8 cellular contexts compared by ENCODE assay signal in genomic region chr12:52032431-52032796, GRCh38. TPM values are rescaled to one million over a fixed set of nuclear protein-coding genes. Genes with fewer than 3 reads are reported as not detected.
DNase-seq lines count a peak whose midpoint lies in the region; ATAC-seq and TF ChIP-seq lines count a peak whose summit lies in the region.

No MANE protein-coding gene starts in this region.

- H3K27ac Mint-ChIP-seq in activated T-cell treated with anti-CD3 and anti-CD28 coated beads, Interleukin-2, amount 50 U/mL, for 72 hours = peak overlapping the region; percentile 82
- peak overlapping the region; percentile 52 for H3K27ac Mint-ChIP-seq in activated CD4-positive, alpha-beta memory T cell treated with anti-CD3 and anti-CD28 coated beads for 36 hours

- no peak for DNase-seq in activated T-cell treated with anti-CD3 and anti-CD28 coated beads, Interleukin-2, amount 50 U/mL, for 72 hours
- no peak for DNase-seq in activated T-cell treated with anti-CD3 and anti-CD28 coated beads for 4 hours
- peak; percentile 31 for DNase-seq in activated CD4-positive, alpha-beta memory T cell treated with anti-CD3 and anti-CD28 coated beads for 36 hours
- DNase-seq in germinal center (ENCODE audit: low spot score) = peak; percentile 30
- DNase-seq in omental fat pad (ENCODE audit: low spot score) = peak; percentile 55
- no peak for DNase-seq in AML-193 (lab: John Stamatoyannopoulos, UW)

- intact Hi-C loops in activated CD4-positive, alpha-beta memory T cell treated with anti-CD3 and anti-CD28 coated beads for 36 hours (cut with micrococcal nuclease) = no loop called here

- H3K4me1 Mint-ChIP-seq in activated T-cell treated with anti-CD3 and anti-CD28 coated beads, Interleukin-2, amount 50 U/mL, for 72 hours (ENCODE audit: low read depth) = peaks cover 38% of the 10 kb centered on the region
- peaks cover 35% of the 10 kb centered on the region for H3K4me1 Mint-ChIP-seq in activated CD4-positive, alpha-beta memory T cell treated with anti-CD3 and anti-CD28 coated beads for 36 hours (ENCODE audit: low read depth)

- POLR2A ChIA-PET in activated CD4-positive, alpha-beta memory T cell treated with anti-CD3 and anti-CD28 coated beads for 36 hours (lab: Charles Lee) = interaction anchor here (0.5 to 1.4 kb wide), 7 partner anchors 9 to 809 kb away, joined by 3 to 10 read pairs (median 4); partner anchors contain the start of genes ATG101 and NR4A1

- H3K27me3 Mint-ChIP-seq in activated T-cell treated with anti-CD3 and anti-CD28 coated beads, Interleukin-2, amount 50 U/mL, for 72 hours (ENCODE audit: low read depth) = no peaks in the 10 kb centered on the region
- H3K27me3 Mint-ChIP-seq in activated CD4-positive, alpha-beta memory T cell treated with anti-CD3 and anti-CD28 coated beads for 36 hours = no peaks in the 10 kb centered on the region

- no peaks in the 10 kb centered on the region for H3K9me3 Mint-ChIP-seq in activated T-cell treated with anti-CD3 and anti-CD28 coated beads, Interleukin-2, amount 50 U/mL, for 72 hours
- H3K9me3 Mint-ChIP-seq in activated CD4-positive, alpha-beta memory T cell treated with anti-CD3 and anti-CD28 coated beads for 36 hours = no peaks in the 10 kb centered on the region

- H3K4me3 Mint-ChIP-seq in activated T-cell treated with anti-CD3 and anti-CD28 coated beads, Interleukin-2, amount 50 U/mL, for 72 hours = peak overlapping the region; percentile 83 to 91
- peak overlapping the region; percentile 71 for H3K4me3 Mint-ChIP-seq in activated CD4-positive, alpha-beta memory T cell treated with anti-CD3 and anti-CD28 coated beads for 36 hours

- CTCF ChIA-PET in activated CD4-positive, alpha-beta memory T cell treated with anti-CD3 and anti-CD28 coated beads for 36 hours (lab: Charles Lee) = interaction anchor here (0.9 to 15.9 kb wide), 15 partner anchors 9 to 94 kb away, joined by 3 to 438 read pairs (median 6); partner anchors contain the start of genes ATG101, NR4A1 and SMIM41

- no peak for TF ChIP-seq CTCF in omental fat pad (IDR thresholded peaks at IDR 0.05)

- ATAC-seq in activated T-cell treated with anti-CD3 and anti-CD28 coated beads, Interleukin-2, amount 50 U/mL, for 72 hours (replicated peaks in 1 of 2) = no peak
- ATAC-seq in omental fat pad (ENCODE audit: low FRiP score) (peak; percentile 43), HG02981 (IDR thresholded peaks at IDR 0.05; ENCODE audit: unreplicated experiment) (no peak), GM21786 (IDR thresholded peaks at IDR 0.05; ENCODE audit: unreplicated experiment) (no peak)

- no peaks in the 10 kb centered on the region for H3K36me3 Mint-ChIP-seq in activated T-cell treated with anti-CD3 and anti-CD28 coated beads, Interleukin-2, amount 50 U/mL, for 72 hours (ENCODE audit: insufficient read depth in 2 of 2)
- no peaks in the 10 kb centered on the region for H3K36me3 Mint-ChIP-seq in activated CD4-positive, alpha-beta memory T cell treated with anti-CD3 and anti-CD28 coated beads for 36 hours

RNA-seq across cellular contexts. Expression of gene NR4A1, which starts 18.8 kb away (rescaled TPM):
- total RNA-seq in activated T-cell treated with anti-CD3 and anti-CD28 coated beads, Interleukin-2, amount 50 U/mL, for 72 hours = 100 to 1,000 TPM; 113 to 136 TPM
- total RNA-seq in activated CD4-positive, alpha-beta memory T cell treated with anti-CD3 and anti-CD28 coated beads for 36 hours = 10 to 100 TPM; 64.2 to 68.2 TPM
- total RNA-seq in omental fat pad = 1,000 to 10,000 TPM in 1 of 4 donors, 100 to 1,000 TPM in 2, 10 to 100 TPM in 1; 74.9 to 1,106 (median 350) TPM

RNA-seq across cellular contexts. Expression of gene TAMALIN, which starts 25.7 kb away (rescaled TPM):
- total RNA-seq in activated T-cell treated with anti-CD3 and anti-CD28 coated beads, Interleukin-2, amount 50 U/mL, for 72 hours = 10 to 100 TPM; 10.0 to 11.1 TPM
- total RNA-seq in activated CD4-positive, alpha-beta memory T cell treated with anti-CD3 and anti-CD28 coated beads for 36 hours = 10 to 100 TPM; 15.1 to 18.7 TPM
- total RNA-seq in omental fat pad = 10 to 100 TPM; 19.0 to 67.9 (median 29.5) TPM

RNA-seq across cellular contexts. Expression of gene ATG101, which starts 37.4 kb away (rescaled TPM):
- total RNA-seq in activated T-cell treated with anti-CD3 and anti-CD28 coated beads, Interleukin-2, amount 50 U/mL, for 72 hours = 10 to 100 TPM; 52.6 to 53.4 TPM
- total RNA-seq in activated CD4-positive, alpha-beta memory T cell treated with anti-CD3 and anti-CD28 coated beads for 36 hours = 10 to 100 TPM; 35.7 to 38.0 TPM
- total RNA-seq in omental fat pad = 10 to 100 TPM; 33.6 to 65.5 (median 52.6) TPM

RNA-seq across cellular contexts. Expression of gene SMIM41, which starts 47.1 kb away (rescaled TPM):
- not detected for total RNA-seq in activated T-cell treated with anti-CD3 and anti-CD28 coated beads, Interleukin-2, amount 50 U/mL, for 72 hours
- not detected for total RNA-seq in activated CD4-positive, alpha-beta memory T cell treated with anti-CD3 and anti-CD28 coated beads for 36 hours
- 1 to 10 TPM in 3 of 4 donors, not detected in 1; 1.1 to 1.9 (median 1.1) TPM for total RNA-seq in omental fat pad

Comparison
In these comparisons a context has a peak if more than half of its experiments do, and no peak if none do; other contexts are left out.
1. DNase-seq: peak in activated CD4-positive, alpha-beta memory T cell treated with anti-CD3 and anti-CD28 coated beads for 36 hours (single experiment), germinal center (single experiment) and omental fat pad (single experiment); none in activated T-cell treated with anti-CD3 and anti-CD28 coated beads, Interleukin-2, amount 50 U/mL, for 72 hours (0 of 2), activated T-cell treated with anti-CD3 and anti-CD28 coated beads for 4 hours (single experiment) and AML-193 (0 of 2).